ENCODE assay signal across 19 cellular contexts in genomic region chr13:25319781-25320180, GRCh38.
"Had no signal": no experiment of that assay in that cellular context is flagged by ENCODE, and none has a peak within 500 bp of the region (broad histone marks: within the 10 kb centered on the region; RNA-seq: fewer than 3 reads in every experiment).

No MANE protein-coding gene starts in this region.

- H3K9me3 Mint-ChIP-seq: activated naive CD8-positive, alpha-beta T cell treated with anti-CD3 and anti-CD28 coated beads for 36 hours; activated T-helper 1 cell treated with anti-CD3 and anti-CD28 coated beads, Interleukin-12 subunit alpha, Interleukin-12 subunit beta, Interleukin-2, Interleukin-4 antibody, amounts not matched to agents 30 ng/mL and 10 ng/mL and 1 ng/mL, durations not matched to agents 14 hours and 24 hours and 36 hours; endodermal cell; mesothelial cell of epicardium; nephron progenitor cell; WTC11 had no signal

- H2AFZ ChIP-seq: hepatocyte had no signal

- H3K4me1 ChIP-seq: body of pancreas, lower lobe of right lung, upper lobe of right lung had no signal

- H3K9me3 ChIP-seq: body of pancreas, lower lobe of right lung, sigmoid colon, upper lobe of right lung had no signal

- H3K4me2 ChIP-seq: hepatocyte had no signal

- H3K4me1 Mint-ChIP-seq: activated naive CD8-positive, alpha-beta T cell treated with anti-CD3 and anti-CD28 coated beads for 36 hours; nephron progenitor cell had no signal

- H3K27me3 Mint-ChIP-seq: activated CD4-positive, alpha-beta T cell treated with anti-CD3 and anti-CD28 coated beads for 36 hours; activated naive CD8-positive, alpha-beta T cell treated with anti-CD3 and anti-CD28 coated beads for 36 hours had no signal

- H3K4me3 ChIP-seq: body of pancreas, hepatocyte, lower lobe of right lung, sigmoid colon, upper lobe of right lung had no signal

- H3K27me3 ChIP-seq: body of pancreas, hepatocyte, sigmoid colon, upper lobe of right lung had no signal

- H3K27ac Mint-ChIP-seq: activated CD4-positive, alpha-beta T cell treated with anti-CD3 and anti-CD28 coated beads for 36 hours; activated naive CD8-positive, alpha-beta T cell treated with anti-CD3 and anti-CD28 coated beads for 36 hours; activated T-helper 1 cell treated with anti-CD3 and anti-CD28 coated beads, Interleukin-12 subunit alpha, Interleukin-12 subunit beta, Interleukin-2, Interleukin-4 antibody, amounts not matched to agents 30 ng/mL and 10 ng/mL and 1 ng/mL, durations not matched to agents 14 hours and 24 hours and 36 hours; endodermal cell; mesothelial cell of epicardium; nephron progenitor cell; WTC11 had no signal

- DNase-seq: activated CD4-positive, alpha-beta T cell treated with anti-CD3 and anti-CD28 coated beads for 36 hours; activated CD4-positive, alpha-beta T cell treated with anti-CD3 and anti-CD28 coated beads, Interleukin-2, amount 50 U/mL, for 48 hours; activated gamma-delta T cell treated with Interleukin-2 at 50 U/mL for 16 hours; activated naive CD8-positive, alpha-beta T cell treated with anti-CD3 and anti-CD28 coated beads for 36 hours; amygdala; body of pancreas; caudate nucleus; endodermal cell; islet precursor cell; lower lobe of right lung; nephron progenitor cell; nucleus accumbens; sigmoid colon; stimulated activated naive CD4-positive, alpha-beta T cell; upper lobe of right lung had no signal

- H3K27ac ChIP-seq: body of pancreas, hepatocyte, lower lobe of right lung, sigmoid colon, upper lobe of right lung had no signal

- ATAC-seq: activated CD4-positive, alpha-beta T cell treated with anti-CD3 and anti-CD28 coated beads for 36 hours; body of pancreas; lower lobe of right lung; upper lobe of right lung; WTC11 had no signal

- H3K4me3 Mint-ChIP-seq: activated CD4-positive, alpha-beta T cell treated with anti-CD3 and anti-CD28 coated beads for 36 hours; activated naive CD8-positive, alpha-beta T cell treated with anti-CD3 and anti-CD28 coated beads for 36 hours; activated T-helper 1 cell treated with anti-CD3 and anti-CD28 coated beads, Interleukin-12 subunit alpha, Interleukin-12 subunit beta, Interleukin-2, Interleukin-4 antibody, amounts not matched to agents 30 ng/mL and 10 ng/mL and 1 ng/mL, durations not matched to agents 14 hours and 24 hours and 36 hours; endodermal cell; mesothelial cell of epicardium; nephron progenitor cell; WTC11 had no signal
